8 cellular contexts compared by ENCODE assay signal in the genomic region with DNA sequence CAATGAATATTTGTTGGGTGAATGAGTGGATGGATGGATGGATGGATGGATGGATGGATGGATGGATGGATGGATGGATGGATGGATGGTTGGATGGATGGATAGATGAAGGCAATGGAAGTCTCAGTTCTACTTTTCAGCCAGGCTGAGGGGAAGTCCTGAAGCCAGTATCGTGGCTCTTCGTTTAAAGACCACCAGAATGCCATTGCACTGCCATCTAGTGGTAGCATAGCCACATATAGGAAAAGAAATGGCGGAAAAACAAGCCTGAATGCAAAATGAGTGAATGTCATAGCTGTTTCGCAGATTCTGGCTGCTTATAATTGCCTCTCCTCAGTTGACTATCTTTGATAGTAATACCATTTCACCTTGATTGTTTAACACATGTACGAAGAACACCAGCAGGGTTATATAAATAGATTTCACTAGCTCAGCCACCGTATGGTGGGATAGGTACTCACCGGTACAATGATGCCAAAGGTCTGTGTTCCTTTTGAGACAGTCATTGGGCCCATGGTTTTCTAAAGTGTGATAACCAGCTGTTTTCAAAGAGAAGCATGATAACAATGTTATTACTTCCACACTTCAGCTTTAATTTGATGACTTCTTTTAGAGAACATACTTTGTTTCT.
DNase-seq lines count a peak whose midpoint lies in the region; ATAC-seq and TF ChIP-seq lines count a peak whose summit lies in the region.

No MANE protein-coding gene starts in this region.

- no peak overlapping the region for H3K27ac Mint-ChIP-seq in naive thymus-derived CD8-positive, alpha-beta T cell

- ATAC-seq in GM18868 (IDR thresholded peaks at IDR 0.05; ENCODE audit: unreplicated experiment), result peak; percentile 78
- peak; percentile 64 for ATAC-seq in HG03442 (IDR thresholded peaks at IDR 0.05; ENCODE audit: unreplicated experiment)
- ATAC-seq in naive thymus-derived CD8-positive, alpha-beta T cell, result peak; percentile 64 to 77

- H3K27ac ChIP-seq in esophagus muscularis mucosa (replicated peaks in 1 of 4), result no peak overlapping the region

- no peaks in the 10 kb centered on the region for H3K27me3 Mint-ChIP-seq in naive thymus-derived CD8-positive, alpha-beta T cell

- TF ChIP-seq EP300 in esophagus muscularis mucosa (IDR thresholded peaks at IDR 0.05), result no peak

- POLR2A ChIA-PET in BJ (lab: Charles Lee), result no interaction called here
- POLR2A ChIA-PET in naive thymus-derived CD8-positive, alpha-beta T cell (lab: Charles Lee), result no interaction called here

- H3K27me3 ChIP-seq in BJ (ENCODE audit: control insufficient read depth, insufficient read depth, low read length) (no peaks in the 10 kb centered on the region; the same call in 1 of the 2 replicates), esophagus muscularis mucosa (no peaks in the 10 kb centered on the region)

- TF ChIP-seq CTCF in BJ (IDR thresholded peaks at IDR 0.05; ENCODE audit: insufficient read depth, low read depth, low read length) (peak; percentile 81), esophagus muscularis mucosa (IDR thresholded peaks at IDR 0.05) (peak; percentile 65 to 79 (median 71))

- no peaks in the 10 kb centered on the region for H3K9me3 Mint-ChIP-seq in naive thymus-derived CD8-positive, alpha-beta T cell

- no peak for DNase-seq in BJ (ENCODE audit: low read depth)
- DNase-seq in NCI-H748 (lab: John Stamatoyannopoulos, UW; ENCODE audit: unreplicated experiment), result peak; percentile 87
- peak; percentile 9 to 16 for DNase-seq in activated CD4-positive, alpha-beta T cell treated with anti-CD3 and anti-CD28 coated beads, Interleukin-2, amount 50 U/mL, for 4 hours
- DNase-seq in esophagus muscularis mucosa (ENCODE audit: extremely low spot score), result no peak
- peak in 8 of 10 donors; percentile 18 to 73 (median 40) for DNase-seq in naive thymus-derived CD8-positive, alpha-beta T cell
- DNase-seq in ureter (ENCODE audit: low spot score), result peak; percentile 52

- no peaks in the 10 kb centered on the region for H3K9me3 ChIP-seq in esophagus muscularis mucosa

- H3K4me1 Mint-ChIP-seq in naive thymus-derived CD8-positive, alpha-beta T cell, result no peaks in the 10 kb centered on the region

- no peak overlapping the region for H3K4me3 ChIP-seq in BJ (ENCODE audit: low read depth, low read length)
- H3K4me3 ChIP-seq in esophagus muscularis mucosa, result no peak overlapping the region

- no peaks in the 10 kb centered on the region for H3K36me3 Mint-ChIP-seq in naive thymus-derived CD8-positive, alpha-beta T cell

- WGBS in esophagus muscularis mucosa, result 29% methylated on average over 7 of the region's 7 CpGs

- intact Hi-C loops in esophagus muscularis mucosa (cut with DNase I), result loop anchor here (5.0 to 10.0 kb wide), 3 partner anchors 67 to 205 kb away; a partner anchor contains a TSS

- peaks cover 0 to 7% (median 0%) of the 10 kb centered on the region in 4 donors for H3K4me1 ChIP-seq in esophagus muscularis mucosa

- no peaks in the 10 kb centered on the region for H3K36me3 ChIP-seq in BJ (ENCODE audit: control insufficient read depth, insufficient read depth, low read length)
- no peaks in the 10 kb centered on the region for H3K36me3 ChIP-seq in esophagus muscularis mucosa

- CTCF ChIA-PET in BJ (lab: Yijun Ruan, JAX), result interaction anchor here (0.5 to 3.5 kb wide), 21 partner anchors 9 to 1168 kb away, joined by 3 to 21 read pairs (median 5); a partner anchor contains a TSS

- no peak for TF ChIP-seq POLR2A in esophagus muscularis mucosa (IDR thresholded peaks at IDR 0.05; ENCODE audit: low read depth)

- H3K4me3 Mint-ChIP-seq in naive thymus-derived CD8-positive, alpha-beta T cell, result no peak overlapping the region

Comparison
In these comparisons a context has a peak if more than half of its experiments do, and no peak if none do; other contexts are left out.
1. DNase-seq: peak in NCI-H748 (single experiment), activated CD4-positive, alpha-beta T cell treated with anti-CD3 and anti-CD28 coated beads, Interleukin-2, amount 50 U/mL, for 4 hours (2 of 2), naive thymus-derived CD8-positive, alpha-beta T cell (8 of 10) and ureter (single experiment); none in BJ (single experiment) and esophagus muscularis mucosa (single experiment).
2. Peak in every context shown above with its lines, with median percentiles within 50 percentile points of each other: ATAC-seq.